In genomic region chr17:31122746-31123145, GRCh38 we compare ENCODE assay signal across 20 cellular contexts.
"Had no signal": no experiment of that assay in that cellular context is flagged by ENCODE, and none has a peak within 500 bp of the region (broad histone marks: within the 10 kb centered on the region; RNA-seq: fewer than 3 reads in every experiment).

No MANE protein-coding gene starts in this region.

- H3K27ac ChIP-seq: HL-60, KMS-11 had no signal

- H3K9me3 ChIP-seq: SK-N-SH had no signal

- H3K4me2 ChIP-seq: KMS-11, SK-N-SH had no signal

- ATAC-seq: K562 had no signal

- H3K4me3 ChIP-seq: K562 had no signal

- DNase-seq: MV-4-11, NCI-H1048, NCI-H1105, NCI-H1417, NCI-H1436 treated with DMSO at 0.1 percent for 48 hours, NCI-H1694, NCI-H187 treated with DMSO at 0.1 percent for 48 hours, NCI-H2029 treated with DMSO at 0.1 percent for 48 hours, NCI-H2171 treated with DMSO at 0.1 percent for 48 hours, NCI-H446, NCI-H510A, NCI-H524 treated with DMSO at 0.1 percent for 48 hours, NCI-H69, NCI-H774, RPMI8226, SHP77, SK-N-SH had no signal

- H3K9ac ChIP-seq: KMS-11, SK-N-SH had no signal
